In genomic region chr7:20408467-20408826, GRCh38 we compare ENCODE assay signal across 13 cellular contexts.
A peak's percentile ranks its signal among the peaks of the same experiment; 100 is the strongest.
DNase-seq lines count a peak whose midpoint lies in the region; ATAC-seq and TF ChIP-seq lines count a peak whose summit lies in the region.
"Had no signal": no experiment of that assay in that cellular context is flagged by ENCODE, and none has a peak within 500 bp of the region (broad histone marks: within the 10 kb centered on the region; RNA-seq: fewer than 3 reads in every experiment).

No MANE protein-coding gene starts in this region.

- H3K9ac ChIP-seq in SK-N-MC (ENCODE audit: insufficient read length) = no peak overlapping the region

- intact Hi-C loops in Right ventricle myocardium superior (cut with DNase I) = loop anchor here (10.0 kb wide), 1 partner anchor 74 kb away; the partner anchor contains the start of gene ITGB8

- no peak for TF ChIP-seq CTCF in thoracic aorta (IDR thresholded peaks at IDR 0.05)

- no peaks in the 10 kb centered on the region for H3K27me3 ChIP-seq in thoracic aorta (replicated peaks; ENCODE audit: insufficient read depth)

- H3K4me3 ChIP-seq in SK-N-MC (peak overlapping the region; percentile 12), thoracic aorta (no peak overlapping the region)

- peak; percentile 7 for DNase-seq in NCI-H510A treated with DMSO at 0.1 percent for 48 hours (lab: John Stamatoyannopoulos, UW)
- no peak for DNase-seq in NCI-H510A (lab: John Stamatoyannopoulos, UW)
- peak; percentile 48 for DNase-seq in SK-N-MC (ENCODE audit: low read depth, low spot score)
- peak; percentile 43 for DNase-seq in Right ventricle myocardium superior
- DNase-seq in thoracic aorta (ENCODE audit: low spot score) = no peak
- no peak for DNase-seq in foreskin melanocyte
- DNase-seq in RPMI8226 = no peak
- no peak for DNase-seq in pons (ENCODE audit: low spot score)
- DNase-seq: activated B cell treated with CpG ODN at 0.5 μM for 24 hours, activated gamma-delta T cell treated with Interleukin-2 at 50 U/mL for 16 hours, immature natural killer cell, KG1, occipital lobe had no signal

- peak; percentile 85 for ATAC-seq in Right ventricle myocardium superior (ENCODE audit: poor library complexity)
- ATAC-seq in thoracic aorta (ENCODE audit: insufficient number of reproducible peaks, low FRiP score, low read depth) = peak; percentile 80

- peaks cover 18 to 29% of the 10 kb centered on the region in 2 donors for H3K4me1 ChIP-seq in thoracic aorta (ENCODE audit: control insufficient read depth in 1 of 2, low read depth in 2 of 2)

- H3K9me3 ChIP-seq in SK-N-MC (ENCODE audit: low read depth, low read length) = no peaks in the 10 kb centered on the region
- no peaks in the 10 kb centered on the region for H3K9me3 ChIP-seq in thoracic aorta

- H3K27ac ChIP-seq in SK-N-MC = no peak overlapping the region; the same call in 1 of the 2 replicates
- peak overlapping the region in 1 of 2 donors; percentile 44 for H3K27ac ChIP-seq in thoracic aorta

- H3K36me3 ChIP-seq in SK-N-MC (ENCODE audit: insufficient read depth, low read length) (no peaks in the 10 kb centered on the region), thoracic aorta (no peaks in the 10 kb centered on the region)

Comparison
In these comparisons a context has a peak if more than half of its experiments do, and no peak if none do; other contexts are left out.
1. DNase-seq: peak in NCI-H510A treated with DMSO at 0.1 percent for 48 hours (single experiment), SK-N-MC (single experiment) and Right ventricle myocardium superior (single experiment); none in NCI-H510A (single experiment), thoracic aorta (single experiment), foreskin melanocyte (single experiment), RPMI8226 (single experiment) and pons (single experiment).